ENCODE assay signal across 16 cellular contexts in the genomic region with DNA sequence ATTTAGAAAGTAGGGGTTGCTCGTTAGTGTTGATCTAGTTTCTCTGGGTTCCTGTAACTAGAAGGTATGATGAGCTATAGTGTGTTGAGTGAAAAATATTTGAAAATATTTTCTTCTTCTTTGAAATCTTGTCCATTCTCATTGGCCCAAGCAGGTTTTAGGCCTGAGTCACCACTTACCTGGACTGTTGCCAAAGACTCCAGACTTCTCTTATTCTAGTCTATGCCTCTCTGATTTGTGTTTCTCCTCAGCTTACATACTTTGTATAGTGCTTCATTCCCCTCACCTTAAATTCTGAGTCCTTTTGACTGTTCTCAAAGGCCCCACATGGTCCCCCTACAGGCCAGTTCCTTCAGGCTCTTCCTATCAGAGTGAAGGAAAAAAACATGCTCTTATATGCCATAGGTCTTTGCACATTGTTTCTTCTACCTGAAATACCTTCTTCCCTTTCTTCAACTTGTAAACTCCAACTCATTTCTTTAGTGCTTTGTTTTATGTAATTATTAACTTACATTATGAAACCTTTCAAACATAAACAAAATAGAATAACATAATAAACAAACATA.
DNase-seq lines count a peak whose midpoint lies in the region; ATAC-seq, FAIRE-seq and TF ChIP-seq lines count a peak whose summit lies in the region.
"Had no signal": no experiment of that assay in that cellular context is flagged by ENCODE, and none has a peak within 500 bp of the region (broad histone marks: within the 10 kb centered on the region; RNA-seq: fewer than 3 reads in every experiment).

No MANE protein-coding gene starts in this region.

- H2AFZ ChIP-seq in PC-9, result no peak overlapping the region
- H2AFZ ChIP-seq: parathyroid adenoma had no signal

- H3K79me2 ChIP-seq in PC-9 (ENCODE audit: low read depth), result no peaks in the 10 kb centered on the region
- H3K79me2 ChIP-seq: parathyroid adenoma had no signal

- FAIRE-seq in colon (lab: Jason Lieb, UNC), result peak; percentile 87
- FAIRE-seq: H54 had no signal

- no peaks in the 10 kb centered on the region for H3F3A ChIP-seq in PC-9 (ENCODE audit: insufficient read depth, low read depth)

- POLR2A ChIA-PET in PC-9 (lab: Charles Lee; ENCODE audit: unreplicated experiment), result no interaction called here

- H3K4me3 ChIP-seq in retinal pigment epithelial cell (ENCODE audit: low read length), result no peak overlapping the region
- no peak overlapping the region for H3K4me3 ChIP-seq in PC-9
- H3K4me3 ChIP-seq in left lung, result no peak overlapping the region
- H3K4me3 ChIP-seq: lower lobe of right lung, MG63, suprapubic skin had no signal

- TF ChIP-seq CTCF in retinal pigment epithelial cell (conservative IDR thresholded peaks at IDR 0.05; ENCODE audit: low read depth, low read length), result no peak
- no peak for TF ChIP-seq CTCF in PC-9 (conservative IDR thresholded peaks at IDR 0.05)
- TF ChIP-seq CTCF in left lung (IDR thresholded peaks at IDR 0.05), result no peak

- no peaks in the 10 kb centered on the region for H3K4me1 ChIP-seq in PC-9 (replicated peaks; ENCODE audit: insufficient read depth)
- no peaks in the 10 kb centered on the region for H3K4me1 ChIP-seq in left lung
- H3K4me1 ChIP-seq: lower lobe of right lung, parathyroid adenoma, suprapubic skin had no signal

- no peaks in the 10 kb centered on the region for H4K20me1 ChIP-seq in PC-9 (ENCODE audit: insufficient read depth)

- no peaks in the 10 kb centered on the region for H3K9me2 ChIP-seq in PC-9 (ENCODE audit: insufficient read depth)

- no TSS peak for BruUV-seq in PC-9 (replicated peaks; lab: Mats Ljungman, UMichigan)

- intact Hi-C loops in PC-9 (cut with micrococcal nuclease; ENCODE audit: unreplicated experiment), result no loop called here
- intact Hi-C loops in left lung (cut with DNase I), result no loop called here

- CTCF ChIA-PET in PC-9 (lab: Charles Lee), result no interaction called here

- H3K27ac ChIP-seq in PC-9 (no peak overlapping the region), left lung (no peak overlapping the region)
- H3K27ac ChIP-seq: lower lobe of right lung, parathyroid adenoma, suprapubic skin had no signal

- no peaks in the 10 kb centered on the region for H3K9me3 ChIP-seq in PC-9 (ENCODE audit: insufficient read depth, low read depth)
- H3K9me3 ChIP-seq in left lung, result no peaks in the 10 kb centered on the region
- H3K9me3 ChIP-seq: lower lobe of right lung, MG63, suprapubic skin had no signal

- H3K27me3 ChIP-seq in PC-9 (ENCODE audit: insufficient read depth, low read depth) (no peaks in the 10 kb centered on the region), left lung (no peaks in the 10 kb centered on the region)
- H3K27me3 ChIP-seq: MG63, suprapubic skin had no signal

- H3K36me3 ChIP-seq in PC-9 (ENCODE audit: low read depth) (no peaks in the 10 kb centered on the region), left lung (no peaks in the 10 kb centered on the region)
- H3K36me3 ChIP-seq: lower lobe of right lung, MG63, suprapubic skin had no signal

- no peak overlapping the region for H3K4me2 ChIP-seq in PC-9

- DNase-seq in GM04503 (ENCODE audit: low read depth) (peak; percentile 21), NCI-H226 (peak; percentile 45), retinal pigment epithelial cell (ENCODE audit: low read depth) (peak; percentile 20), iPS-NIHi11 (ENCODE audit: low spot score) (no peak), PC-9 (no peak), left lung (no peak)
- DNase-seq: activated CD8-positive, alpha-beta memory T cell treated with anti-CD3 and anti-CD28 coated beads, Interleukin-2, amount 10 ng/mL, durations not matched to agents 7 days and 5 days; amygdala; foreskin melanocyte; lower lobe of right lung; MG63; NK-92 treated with Interleukin-12 subunit alpha and Interleukin-12 subunit beta, amount 100 ng/mL, for 24 hours had no signal

- ATAC-seq in left lung, result no peak
- ATAC-seq: activated CD8-positive, alpha-beta memory T cell treated with anti-CD3 and anti-CD28 coated beads, Interleukin-2, amount 10 ng/mL, durations not matched to agents 7 days and 5 days; lower lobe of right lung had no signal

Comparison
In these comparisons a context has a peak if more than half of its experiments do, and no peak if none do; other contexts are left out.
1. DNase-seq: peak in GM04503 (single experiment), NCI-H226 (single experiment) and retinal pigment epithelial cell (single experiment); none in iPS-NIHi11 (single experiment), PC-9 (0 of 2) and left lung (0 of 2).